In genomic region chr4:183966371-183966770, GRCh38 we compare ENCODE assay signal across 1 cellular context.
TF ChIP-seq lines count a peak whose summit lies in the region.

No MANE protein-coding gene starts in this region.

TF ChIP-seq in WTC11, 78 proteins besides CTCF, POLR2A, EP300 and RAD21:
- TF ChIP-seq USF2 (CRISPR knock-in tag; IDR thresholded peaks at IDR 0.05) (no peak), ZNF219 (CRISPR knock-in tag; IDR thresholded peaks at IDR 0.05; ENCODE audit: borderline replicate concordance) (no peak), GABPB1 (CRISPR knock-in tag; IDR thresholded peaks at IDR 0.05) (no peak), TCF7 (CRISPR knock-in tag; IDR thresholded peaks at IDR 0.05; ENCODE audit: low read depth) (no peak), ATF3 (CRISPR knock-in tag; conservative IDR thresholded peaks at IDR 0.05) (no peak), E2F1 (CRISPR knock-in tag; IDR thresholded peaks at IDR 0.05) (no peak), NR1H2 (CRISPR knock-in tag; IDR thresholded peaks at IDR 0.05) (no peak), PRDM15 (CRISPR knock-in tag; IDR thresholded peaks at IDR 0.05) (no peak), ZNF396 (CRISPR knock-in tag; IDR thresholded peaks at IDR 0.05; ENCODE audit: borderline replicate concordance) (no peak), E2F4 (CRISPR knock-in tag; IDR thresholded peaks at IDR 0.05; ENCODE audit: borderline replicate concordance, low read depth) (no peak), JUN (CRISPR knock-in tag; IDR thresholded peaks at IDR 0.05) (no peak), NR3C1 (CRISPR knock-in tag; conservative IDR thresholded peaks at IDR 0.05; ENCODE audit: low read depth) (no peak), MAX (CRISPR knock-in tag; IDR thresholded peaks at IDR 0.05) (no peak), OVOL2 (CRISPR knock-in tag; IDR thresholded peaks at IDR 0.05; ENCODE audit: borderline replicate concordance) (no peak), NFATC4 (CRISPR knock-in tag; IDR thresholded peaks at IDR 0.05) (no peak)
